Comparison of ENCODE assay signal across 24 cellular contexts in the genomic region with DNA sequence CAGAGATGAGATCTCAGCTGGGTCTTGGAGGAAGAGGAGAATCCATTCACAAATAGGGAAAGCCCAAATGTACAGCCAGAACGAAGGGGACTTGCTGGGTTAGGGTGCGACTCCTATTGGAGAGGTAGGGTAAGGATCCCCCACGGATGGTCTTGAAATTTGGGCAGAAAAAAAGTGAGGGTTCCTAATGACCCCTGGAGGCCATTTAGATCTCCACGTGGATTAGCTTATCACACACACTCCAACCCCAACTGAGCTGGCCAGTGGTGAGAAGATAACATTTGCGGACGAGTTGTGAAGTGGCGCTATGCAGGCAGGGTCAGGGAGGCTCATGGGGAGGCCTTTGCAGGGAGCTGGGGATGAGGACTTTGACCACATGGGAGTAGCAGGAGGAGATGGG.
"Had no signal": no experiment of that assay in that cellular context is flagged by ENCODE, and none has a peak within 500 bp of the region (broad histone marks: within the 10 kb centered on the region; RNA-seq: fewer than 3 reads in every experiment).

No MANE protein-coding gene starts in this region.

- H3K36me3 Mint-ChIP-seq: naive thymus-derived CD8-positive, alpha-beta T cell; stimulated activated effector memory CD8-positive, alpha-beta T cell treated with anti-CD3 and anti-CD28 coated beads, Interleukin-12 subunit alpha, Interleukin-12 subunit beta, amount 100 ng/mL, for 72 hours had no signal

- H3K4me3 ChIP-seq: colonic mucosa, esophagus muscularis mucosa, gastroesophageal sphincter, left lung, pancreas, right lobe of liver, testis, tibial artery, upper lobe of left lung had no signal

- H3K36me3 ChIP-seq: colonic mucosa, esophagus muscularis mucosa, gastroesophageal sphincter, left lung, pancreas, right lobe of liver, tibial artery, upper lobe of left lung had no signal

- H3K9me3 ChIP-seq: colonic mucosa, esophagus muscularis mucosa, gastroesophageal sphincter, left lung, pancreas, right lobe of liver, testis, tibial artery, upper lobe of left lung had no signal

- H3K4me1 ChIP-seq: colonic mucosa, esophagus muscularis mucosa, foreskin keratinocyte, gastroesophageal sphincter, left lung, pancreas, right lobe of liver, testis, upper lobe of left lung had no signal

- H3K27ac ChIP-seq: colonic mucosa, esophagus muscularis mucosa, foreskin keratinocyte, gastroesophageal sphincter, left lung, pancreas, right lobe of liver, testis, tibial artery, upper lobe of left lung had no signal

- H3K27ac Mint-ChIP-seq: dendritic cell treated with granulocyte-macrophage colony-stimulating factor and Interleukin-4, amounts not matched to agents 40 ng/mL and 50 ng/mL, for 4 days; naive thymus-derived CD8-positive, alpha-beta T cell; stimulated activated effector memory CD8-positive, alpha-beta T cell treated with anti-CD3 and anti-CD28 coated beads, Interleukin-12 subunit alpha, Interleukin-12 subunit beta, amount 100 ng/mL, for 72 hours had no signal

- H3K4me3 Mint-ChIP-seq: dendritic cell treated with granulocyte-macrophage colony-stimulating factor and Interleukin-4, amounts not matched to agents 40 ng/mL and 50 ng/mL, for 4 days; naive thymus-derived CD8-positive, alpha-beta T cell; stimulated activated effector memory CD8-positive, alpha-beta T cell treated with anti-CD3 and anti-CD28 coated beads, Interleukin-12 subunit alpha, Interleukin-12 subunit beta, amount 100 ng/mL, for 72 hours had no signal

- H3K9me3 Mint-ChIP-seq: dendritic cell treated with granulocyte-macrophage colony-stimulating factor and Interleukin-4, amounts not matched to agents 40 ng/mL and 50 ng/mL, for 4 days; naive thymus-derived CD8-positive, alpha-beta T cell; stimulated activated effector memory CD8-positive, alpha-beta T cell treated with anti-CD3 and anti-CD28 coated beads, Interleukin-12 subunit alpha, Interleukin-12 subunit beta, amount 100 ng/mL, for 72 hours had no signal

- H3K27me3 ChIP-seq: colonic mucosa, left lung, pancreas, right lobe of liver, testis, tibial artery, upper lobe of left lung had no signal

- DNase-seq: central memory CD4-positive, alpha-beta T cell; colonic mucosa; effector CD8-positive, alpha-beta T cell; foreskin keratinocyte; left cardiac atrium; left lung; mesenchymal stem cell; naive thymus-derived CD8-positive, alpha-beta T cell; occipital lobe; pancreas; right lobe of liver; small intestine; stimulated activated CD4-positive, alpha-beta T cell treated with anti-CD3 and anti-CD28 coated beads, Interleukin-12 subunit alpha, Interleukin-12 subunit beta, amount 100 ng/mL, for 4 hours; stimulated activated CD4-positive, alpha-beta T cell treated with anti-CD3 and anti-CD28 coated beads, Interleukin-1b, Interleukin-23, amount 100 ng/mL, for 48 hours; stimulated activated CD4-positive, alpha-beta T cell treated with anti-CD3 and anti-CD28 coated beads, Interleukin-4, amount 100 ng/mL, for 1 hour; stimulated activated naive CD4-positive, alpha-beta T cell treated with Interleukin-2 at 50 U/mL for 16 hours; substantia nigra; testis; tibial artery; upper lobe of left lung had no signal
